14 cellular contexts compared by ENCODE assay signal in the genomic region with DNA sequence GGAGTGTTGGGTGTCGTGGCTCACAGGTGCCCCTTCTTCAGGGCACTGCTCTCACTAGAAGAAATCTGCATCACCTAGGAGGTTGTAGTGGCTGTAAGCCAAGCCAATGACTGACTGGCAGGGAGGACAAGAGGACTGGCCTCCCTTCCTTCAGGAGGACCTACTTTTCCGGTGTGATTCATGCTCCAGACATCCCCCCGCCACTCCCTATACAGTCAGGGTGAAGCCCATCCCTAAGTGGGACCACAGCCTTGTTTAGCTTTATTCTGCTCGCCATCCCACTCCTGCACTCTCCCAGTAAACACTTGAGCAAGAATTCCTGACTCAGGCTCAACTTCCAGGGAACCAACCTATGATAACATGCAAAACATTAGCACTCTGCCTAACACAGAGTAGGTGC.
"Had no signal": no experiment of that assay in that cellular context is flagged by ENCODE, and none has a peak within 500 bp of the region (broad histone marks: within the 10 kb centered on the region; RNA-seq: fewer than 3 reads in every experiment).

No MANE protein-coding gene starts in this region.

- H3K9me3 ChIP-seq: tibial artery had no signal

- H3K9ac ChIP-seq: neural progenitor cell, parathyroid adenoma had no signal

- H3K27me3 ChIP-seq: neural progenitor cell had no signal

- H3K27ac ChIP-seq: left ventricle myocardium inferior, neural progenitor cell, parathyroid adenoma, tibial artery had no signal

- DNase-seq: activated CD4-positive, alpha-beta memory T cell treated with anti-CD3 and anti-CD28 coated beads, Interleukin-2, amount 10 ng/mL, durations not matched to agents 7 days and 5 days; activated CD8-positive, alpha-beta memory T cell treated with anti-CD3 and anti-CD28 coated beads, Interleukin-2, amount 50 U/mL, for 4 hours; activated naive CD4-positive, alpha-beta T cell; foreskin melanocyte; head of caudate nucleus; left ventricle myocardium inferior; mesendoderm; tibial artery had no signal

- H3K79me2 ChIP-seq: parathyroid adenoma had no signal

- H3K36me3 ChIP-seq: left ventricle myocardium inferior, neural progenitor cell, tibial artery had no signal

- H3K4me3 ChIP-seq: left ventricle myocardium inferior, neural progenitor cell, tibial artery had no signal

- H2AFZ ChIP-seq: neural progenitor cell, parathyroid adenoma had no signal

- FAIRE-seq: astrocyte, colon, endothelial cell of umbilical vein, islet of Langerhans had no signal

- H3K4me1 ChIP-seq: left ventricle myocardium inferior, parathyroid adenoma, tibial artery had no signal

- H3K4me2 ChIP-seq: neural progenitor cell had no signal
